Comparison of ENCODE assay signal across 1 cellular context in the genomic region with DNA sequence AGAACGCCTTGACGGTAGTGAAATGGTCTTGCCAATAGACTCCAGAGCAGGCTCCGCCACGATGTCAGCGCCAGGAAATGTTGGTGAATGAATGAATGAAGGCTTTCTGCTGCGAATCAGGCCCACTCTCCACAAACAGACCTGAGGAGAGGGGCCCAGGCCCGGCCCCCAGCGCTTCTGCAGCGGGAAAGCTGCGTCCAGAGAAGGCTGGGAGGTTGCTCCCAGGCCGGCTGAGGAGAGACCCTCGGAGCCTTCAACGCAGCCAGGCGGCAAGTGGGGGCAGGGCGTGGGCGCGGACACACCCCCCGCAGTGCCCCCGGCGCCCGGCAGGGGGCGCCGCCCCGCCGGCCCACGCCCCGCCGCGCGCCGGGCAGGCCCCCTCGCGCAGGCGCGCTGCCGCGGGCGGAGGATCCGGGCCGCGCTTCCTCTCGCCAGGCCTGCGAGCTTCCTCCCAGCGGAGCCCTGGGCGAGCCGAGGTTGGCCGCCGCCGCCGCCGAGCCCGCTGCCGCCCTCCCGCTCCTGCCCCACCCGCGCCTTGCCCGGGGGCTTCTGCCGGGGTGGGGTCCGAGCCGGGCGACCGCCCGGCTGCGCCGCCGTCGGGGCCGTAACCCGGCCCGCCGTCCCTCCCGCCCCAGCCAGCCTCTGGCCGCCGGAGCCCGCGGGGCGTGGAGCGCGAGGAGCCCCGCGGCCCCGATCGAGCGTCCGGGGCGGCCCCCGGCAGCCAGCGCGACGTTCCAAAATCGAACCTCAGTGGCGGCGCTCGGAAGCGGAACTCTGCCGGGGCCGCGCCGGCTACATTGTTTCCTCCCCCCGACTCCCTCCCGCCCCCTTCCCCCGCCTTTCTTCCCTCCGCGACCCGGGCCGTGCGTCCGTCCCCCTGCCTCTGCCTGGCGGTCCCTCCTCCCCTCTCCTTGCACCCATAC.
TF ChIP-seq lines count a peak whose summit lies in the region.

Gene CSK (plus strand): TSS at position 408 of the 923 bp plus-strand sequence. CDS start 16,218 bp downstream, outside the sequence.

TF ChIP-seq in GM23338, 12 proteins besides CTCF, POLR2A, EP300 and RAD21 (continued from another document):
- TF ChIP-seq, protein P1, sequence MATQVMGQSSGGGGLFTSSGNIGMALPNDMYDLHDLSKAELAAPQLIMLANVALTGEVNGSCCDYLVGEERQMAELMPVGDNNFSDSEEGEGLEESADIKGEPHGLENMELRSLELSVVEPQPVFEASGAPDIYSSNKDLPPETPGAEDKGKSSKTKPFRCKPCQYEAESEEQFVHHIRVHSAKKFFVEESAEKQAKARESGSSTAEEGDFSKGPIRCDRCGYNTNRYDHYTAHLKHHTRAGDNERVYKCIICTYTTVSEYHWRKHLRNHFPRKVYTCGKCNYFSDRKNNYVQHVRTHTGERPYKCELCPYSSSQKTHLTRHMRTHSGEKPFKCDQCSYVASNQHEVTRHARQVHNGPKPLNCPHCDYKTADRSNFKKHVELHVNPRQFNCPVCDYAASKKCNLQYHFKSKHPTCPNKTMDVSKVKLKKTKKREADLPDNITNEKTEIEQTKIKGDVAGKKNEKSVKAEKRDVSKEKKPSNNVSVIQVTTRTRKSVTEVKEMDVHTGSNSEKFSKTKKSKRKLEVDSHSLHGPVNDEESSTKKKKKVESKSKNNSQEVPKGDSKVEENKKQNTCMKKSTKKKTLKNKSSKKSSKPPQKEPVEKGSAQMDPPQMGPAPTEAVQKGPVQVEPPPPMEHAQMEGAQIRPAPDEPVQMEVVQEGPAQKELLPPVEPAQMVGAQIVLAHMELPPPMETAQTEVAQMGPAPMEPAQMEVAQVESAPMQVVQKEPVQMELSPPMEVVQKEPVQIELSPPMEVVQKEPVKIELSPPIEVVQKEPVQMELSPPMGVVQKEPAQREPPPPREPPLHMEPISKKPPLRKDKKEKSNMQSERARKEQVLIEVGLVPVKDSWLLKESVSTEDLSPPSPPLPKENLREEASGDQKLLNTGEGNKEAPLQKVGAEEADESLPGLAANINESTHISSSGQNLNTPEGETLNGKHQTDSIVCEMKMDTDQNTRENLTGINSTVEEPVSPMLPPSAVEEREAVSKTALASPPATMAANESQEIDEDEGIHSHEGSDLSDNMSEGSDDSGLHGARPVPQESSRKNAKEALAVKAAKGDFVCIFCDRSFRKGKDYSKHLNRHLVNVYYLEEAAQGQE (IDR thresholded peaks at IDR 0.05; ENCODE audit: unreplicated experiment) = no peak
- TF ChIP-seq STAT1 (IDR thresholded peaks at IDR 0.05; ENCODE audit: unreplicated experiment) = no peak
- no peak for TF ChIP-seq ZNF114 (CRISPR knock-in tag; IDR thresholded peaks at IDR 0.05)
